27 cellular contexts compared by ENCODE assay signal in the genomic region with DNA sequence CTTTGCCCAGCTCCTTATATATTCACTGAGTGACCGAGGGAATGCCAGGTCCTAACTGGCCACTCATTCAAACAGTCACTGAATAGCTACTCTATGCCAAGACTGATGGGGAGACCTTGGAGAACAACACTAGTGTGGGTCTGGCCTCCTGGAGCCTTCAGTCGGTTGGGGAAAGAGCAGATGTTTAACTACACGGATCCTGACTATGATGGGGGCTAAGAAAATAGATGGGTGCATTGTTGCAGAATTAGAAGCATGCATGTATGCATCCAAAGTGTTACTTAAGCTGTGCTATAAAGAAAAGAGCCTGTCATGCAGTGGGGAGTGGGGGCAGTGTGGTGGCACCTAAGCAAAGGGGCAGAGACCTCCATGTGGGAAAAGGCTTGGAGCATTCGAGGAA. TPM values are rescaled to one million over a fixed set of nuclear protein-coding genes. Genes with fewer than 3 reads are reported as not detected.
A peak's percentile ranks its signal among the peaks of the same experiment; 100 is the strongest.
DNase-seq lines count a peak whose midpoint lies in the region; ATAC-seq and TF ChIP-seq lines count a peak whose summit lies in the region.
"Had no signal": no experiment of that assay in that cellular context is flagged by ENCODE, and none has a peak within 500 bp of the region (broad histone marks: within the 10 kb centered on the region; RNA-seq: fewer than 3 reads in every experiment).

No MANE protein-coding gene starts in this region.

- no peak for ATAC-seq in CD4-positive, alpha-beta T cell (ENCODE audit: poor library complexity)
- ATAC-seq in activated T-helper 17 cell treated with anti-CD3 and anti-CD28 coated beads, Interleukin-2, amount 50 U/mL, for 72 hours (replicated peaks): no peak
- ATAC-seq in naive thymus-derived CD8-positive, alpha-beta T cell: no peak
- ATAC-seq in activated CD4-positive, CD25-positive, alpha-beta regulatory T cell treated with anti-CD3 and anti-CD28 coated beads, Interleukin-2, amount 50 U/mL, for 24 hours: no peak
- ATAC-seq: esophagus mucosa, natural killer cell had no signal

- POLR2A ChIA-PET in CD4-positive, alpha-beta T cell (lab: Charles Lee): interaction anchor here (1.1 kb wide), 1 partner anchor 9 kb away, joined by 4 read pairs; no protein-coding TSS in a partner anchor
- POLR2A ChIA-PET in naive thymus-derived CD8-positive, alpha-beta T cell (lab: Charles Lee): interaction anchor here (1.1 to 1.3 kb wide), 2 partner anchors 10 to 50 kb away, joined by 4 read pairs; no protein-coding TSS in a partner anchor

- CTCF ChIA-PET in CD4-positive, alpha-beta T cell (lab: Charles Lee): interaction anchor here (0.7 to 1.1 kb wide), 2 partner anchors 9 to 10 kb away, joined by 3 read pairs; no protein-coding TSS in a partner anchor

- no peaks in the 10 kb centered on the region for H3K27me3 ChIP-seq in CD4-positive, alpha-beta T cell (ENCODE audit: control insufficient read depth, insufficient read depth, low read length)
- H3K27me3 ChIP-seq: cardiac muscle cell, colonic mucosa, stomach, transverse colon had no signal

- H3K4me1 Mint-ChIP-seq in CD14-positive monocyte: peaks cover 91% of the 10 kb centered on the region
- peaks cover 93% of the 10 kb centered on the region for H3K4me1 Mint-ChIP-seq in CD4-positive, alpha-beta T cell (ENCODE audit: low read depth)
- peaks cover 62% of the 10 kb centered on the region for H3K4me1 Mint-ChIP-seq in activated T-helper 17 cell treated with anti-CD3 and anti-CD28 coated beads, Interleukin-2, amount 50 U/mL, for 72 hours
- peaks cover 46 to 97% (median 96%) of the 10 kb centered on the region in 4 donors for H3K4me1 Mint-ChIP-seq in naive thymus-derived CD8-positive, alpha-beta T cell

- H3K9me3 ChIP-seq in CD4-positive, alpha-beta T cell (ENCODE audit: control insufficient read depth, low read length): no peaks in the 10 kb centered on the region
- H3K9me3 ChIP-seq: colonic mucosa, stomach, transverse colon had no signal

- no peak for TF ChIP-seq CTCF in CD14-positive monocyte (IDR thresholded peaks at IDR 0.05)
- no peak for TF ChIP-seq CTCF in CD4-positive, alpha-beta T cell (IDR thresholded peaks at IDR 0.05)

- no peak for DNase-seq in CD14-positive monocyte (ENCODE audit: low spot score)
- no peak for DNase-seq in CD4-positive, alpha-beta T cell
- no peak for DNase-seq in naive thymus-derived CD8-positive, alpha-beta T cell
- DNase-seq in amniotic stem cell (lab: John Stamatoyannopoulos, UW): no peak
- no peak for DNase-seq in ecto neural progenitor cell (ENCODE audit: low spot score)
- DNase-seq: activated CD4-positive, alpha-beta T cell treated with anti-CD3 and anti-CD28 coated beads, Interleukin-2, amount 50 U/mL, for 1 hour; activated effector memory CD4-positive, alpha-beta T cell treated with anti-CD3 and anti-CD28 coated beads, Interleukin-2, amount 50 U/mL, for 16 hours; colonic mucosa; DMS 273 treated with DMSO at 0.1 percent for 48 hours; foreskin fibroblast; head of caudate nucleus; KG1; midbrain; MM.1S; natural killer cell; NCI-H1436; NCI-H446; NCI-H82; stomach; transverse colon had no signal

- H3K4me3 Mint-ChIP-seq in CD14-positive monocyte: no peak overlapping the region
- H3K4me3 Mint-ChIP-seq in CD4-positive, alpha-beta T cell: peak overlapping the region; percentile 53
- peak overlapping the region; percentile 3 for H3K4me3 Mint-ChIP-seq in activated T-helper 17 cell treated with anti-CD3 and anti-CD28 coated beads, Interleukin-2, amount 50 U/mL, for 72 hours
- peak overlapping the region in 7 of 10 donors; percentile 5 to 82 (median 27) for H3K4me3 Mint-ChIP-seq in naive thymus-derived CD8-positive, alpha-beta T cell
- H3K4me3 Mint-ChIP-seq: natural killer cell; T-helper 1 cell treated with Interleukin-12 subunit alpha and Interleukin-12 subunit beta and Interleukin-4 antibody, amounts not matched to agents 30 μg/mL and 1 μg/mL, for 36 hours had no signal

- H3K27ac Mint-ChIP-seq in CD14-positive monocyte: peak overlapping the region in 4 of 7 donors; percentile 22 to 58 (median 36)
- H3K27ac Mint-ChIP-seq in CD4-positive, alpha-beta T cell: peak overlapping the region; percentile 89
- H3K27ac Mint-ChIP-seq in activated T-helper 17 cell treated with anti-CD3 and anti-CD28 coated beads, Interleukin-2, amount 50 U/mL, for 72 hours: peak overlapping the region; percentile 9
- H3K27ac Mint-ChIP-seq in naive thymus-derived CD8-positive, alpha-beta T cell: peak overlapping the region; percentile 53 to 97 (median 90)
- H3K27ac Mint-ChIP-seq: T-helper 1 cell treated with Interleukin-12 subunit alpha and Interleukin-12 subunit beta and Interleukin-4 antibody, amounts not matched to agents 30 μg/mL and 1 μg/mL, for 36 hours had no signal

- intact Hi-C loops in CD14-positive monocyte (cut with micrococcal nuclease): no loop called here
- intact Hi-C loops in CD4-positive, alpha-beta T cell (cut with DNase I, micrococcal nuclease): no loop called here

- no peaks in the 10 kb centered on the region for H3K9me3 Mint-ChIP-seq in CD14-positive monocyte
- H3K9me3 Mint-ChIP-seq in CD4-positive, alpha-beta T cell: no peaks in the 10 kb centered on the region
- no peaks in the 10 kb centered on the region for H3K9me3 Mint-ChIP-seq in activated T-helper 17 cell treated with anti-CD3 and anti-CD28 coated beads, Interleukin-2, amount 50 U/mL, for 72 hours
- H3K9me3 Mint-ChIP-seq in naive thymus-derived CD8-positive, alpha-beta T cell: no peaks in the 10 kb centered on the region
- H3K9me3 Mint-ChIP-seq: natural killer cell; T-helper 1 cell treated with Interleukin-12 subunit alpha and Interleukin-12 subunit beta and Interleukin-4 antibody, amounts not matched to agents 30 μg/mL and 1 μg/mL, for 36 hours had no signal

- peaks cover 53 to 79% of the 10 kb centered on the region in 2 donors for H3K36me3 Mint-ChIP-seq in CD14-positive monocyte
- peaks cover 49% of the 10 kb centered on the region for H3K36me3 Mint-ChIP-seq in CD4-positive, alpha-beta T cell (ENCODE audit: low read depth)
- peaks cover 98% of the 10 kb centered on the region for H3K36me3 Mint-ChIP-seq in activated T-helper 17 cell treated with anti-CD3 and anti-CD28 coated beads, Interleukin-2, amount 50 U/mL, for 72 hours (ENCODE audit: low read depth)
- H3K36me3 Mint-ChIP-seq in naive thymus-derived CD8-positive, alpha-beta T cell: peaks cover 0 to 47% (median 0%) of the 10 kb centered on the region in 3 donors
- H3K36me3 Mint-ChIP-seq: natural killer cell had no signal

- no peak overlapping the region for H3K27ac ChIP-seq in CD4-positive, alpha-beta T cell (ENCODE audit: low read depth, low read length)
- H3K27ac ChIP-seq: C4-2B, cardiac muscle cell, SK-N-MC had no signal

- peaks cover 0 to 4% (median 0%) of the 10 kb centered on the region in 3 donors for H3K27me3 Mint-ChIP-seq in CD14-positive monocyte (ENCODE audit: low read depth in 3 of 3)
- H3K27me3 Mint-ChIP-seq in CD4-positive, alpha-beta T cell: no peaks in the 10 kb centered on the region
- no peaks in the 10 kb centered on the region for H3K27me3 Mint-ChIP-seq in activated T-helper 17 cell treated with anti-CD3 and anti-CD28 coated beads, Interleukin-2, amount 50 U/mL, for 72 hours
- no peaks in the 10 kb centered on the region for H3K27me3 Mint-ChIP-seq in naive thymus-derived CD8-positive, alpha-beta T cell

RNA-seq across cellular contexts. Expression of a gene that starts 6.5 kb away (rescaled TPM):
- 100 to 1,000 TPM; 155 to 194 TPM for polyA plus RNA-seq in CD14-positive monocyte
- 10 to 100 TPM; 43.3 to 45.4 TPM for total RNA-seq in CD4-positive, alpha-beta T cell
- total RNA-seq in activated T-helper 17 cell treated with anti-CD3 and anti-CD28 coated beads, Interleukin-2, amount 50 U/mL, for 72 hours: 100 to 1,000 TPM; 178 to 294 TPM
- 10 to 100 TPM; 79.0 to 79.4 TPM for total RNA-seq in naive thymus-derived CD8-positive, alpha-beta T cell
- polyA plus RNA-seq in naive thymus-derived CD8-positive, alpha-beta T cell: 10 to 100 TPM; 47.2 to 50.4 (median 50.1) TPM

RNA-seq across cellular contexts. Expression of a gene that starts 57.4 kb away (rescaled TPM):
- polyA plus RNA-seq in CD14-positive monocyte: under 1 TPM; 0.69 to 0.71 TPM
- total RNA-seq in CD4-positive, alpha-beta T cell: 1 to 10 TPM; 1.2 to 1.3 TPM
- 10 to 100 TPM in 1 of 2 donors, 1 to 10 TPM in 1; 1.8 to 14.3 TPM for total RNA-seq in activated T-helper 17 cell treated with anti-CD3 and anti-CD28 coated beads, Interleukin-2, amount 50 U/mL, for 72 hours
- total RNA-seq in naive thymus-derived CD8-positive, alpha-beta T cell: 1 to 10 TPM; 2.7 to 3.3 TPM
- polyA plus RNA-seq in naive thymus-derived CD8-positive, alpha-beta T cell: 1 to 10 TPM in 1 of 3 donors, under 1 TPM in 2; 0.81 to 1.5 (median 0.98) TPM

Comparison
In these comparisons a context has a peak if more than half of its experiments do, and no peak if none do; other contexts are left out.
1. H3K27ac Mint-ChIP-seq: peak in every context shown above with its lines; median percentile 90 in naive thymus-derived CD8-positive, alpha-beta T cell; 89 in CD4-positive, alpha-beta T cell; 36 in CD14-positive monocyte; 9 in activated T-helper 17 cell treated with anti-CD3 and anti-CD28 coated beads, Interleukin-2, amount 50 U/mL, for 72 hours.
2. H3K4me3 Mint-ChIP-seq: peak in CD4-positive, alpha-beta T cell (single experiment), activated T-helper 17 cell treated with anti-CD3 and anti-CD28 coated beads, Interleukin-2, amount 50 U/mL, for 72 hours (single experiment) and naive thymus-derived CD8-positive, alpha-beta T cell (7 of 10); none in CD14-positive monocyte (0 of 2).